Comparison of ENCODE assay signal across 9 cellular contexts in genomic region chr14:76946753-76947077, GRCh38.
DNase-seq lines count a peak whose midpoint lies in the region; ATAC-seq, FAIRE-seq and TF ChIP-seq lines count a peak whose summit lies in the region.
"Had no signal": no experiment of that assay in that cellular context is flagged by ENCODE, and none has a peak within 500 bp of the region (broad histone marks: within the 10 kb centered on the region; RNA-seq: fewer than 3 reads in every experiment).

No MANE protein-coding gene starts in this region.

- FAIRE-seq in small intestine (lab: Jason Lieb, UNC): no peak

- H3K79me2 ChIP-seq in hepatocyte: no peaks in the 10 kb centered on the region

- H4K20me1 ChIP-seq in hepatocyte (ENCODE audit: insufficient read depth, poor library complexity, severe bottlenecking): no peaks in the 10 kb centered on the region

- peak overlapping the region; percentile 17 for H3K9ac ChIP-seq in SK-N-MC (ENCODE audit: insufficient read length)
- peak overlapping the region in 3 of 5 donors; percentile 50 to 64 (median 56) for H3K9ac ChIP-seq in subcutaneous abdominal adipose tissue (ENCODE audit: low read length in 5 of 5)

- DNase-seq in DMS53 (lab: John Stamatoyannopoulos, UW) (peak; percentile 51), DMS53 treated with DMSO at 0.1 percent for 48 hours (lab: John Stamatoyannopoulos, UW; ENCODE audit: unreplicated experiment) (no peak), SK-N-MC (ENCODE audit: low read depth, low spot score) (no peak), hepatocyte (ENCODE audit: low spot score) (no peak), small intestine (no peak), NCI-H1105 treated with DMSO at 0.1 percent for 48 hours (lab: John Stamatoyannopoulos, UW) (no peak)

- H3K9me2 ChIP-seq in hepatocyte (replicated peaks; ENCODE audit: insufficient read depth): no peaks in the 10 kb centered on the region

- WGBS in hepatocyte (ENCODE audit: low lambda C conversion rate, missing lambda C conversion rate): 78% methylated on average over 6 of the region's 6 CpGs
- 66 to 77% (median 73%) methylated on average over 6 of the region's 6 CpGs for WGBS in small intestine, 3 donors

- H3K4me1 ChIP-seq in hepatocyte (ENCODE audit: insufficient read depth): peaks cover 48% of the 10 kb centered on the region
- H3K4me1 ChIP-seq in subcutaneous abdominal adipose tissue (ENCODE audit: control insufficient read depth in 5 of 5, insufficient read depth in 5 of 5, low read length in 5 of 5): peaks cover 18 to 43% (median 41%) of the 10 kb centered on the region in 5 donors
- peaks cover 4% of the 10 kb centered on the region in 2 donors for H3K4me1 ChIP-seq in small intestine (ENCODE audit: control insufficient read depth in 2 of 2, insufficient read depth in 1 of 2, low read depth in 1 of 2, low read length in 1 of 2)

- H3K4me2 ChIP-seq in hepatocyte: peak overlapping the region; percentile 62

- H3K27me3 ChIP-seq in hepatocyte (no peaks in the 10 kb centered on the region), subcutaneous abdominal adipose tissue (ENCODE audit: control insufficient read depth in 5 of 5, insufficient read depth in 4 of 5, low read length in 5 of 5) (no peaks in the 10 kb centered on the region), small intestine (ENCODE audit: control insufficient read depth in 2 of 2, insufficient read depth in 2 of 2, low read length in 2 of 2) (no peaks in the 10 kb centered on the region)

- H3K9me3 ChIP-seq in SK-N-MC (ENCODE audit: low read depth, low read length) (no peaks in the 10 kb centered on the region), hepatocyte (ENCODE audit: low read depth) (no peaks in the 10 kb centered on the region), subcutaneous abdominal adipose tissue (ENCODE audit: control insufficient read depth in 5 of 5, low read length in 5 of 5) (no peaks in the 10 kb centered on the region), small intestine (ENCODE audit: control insufficient read depth, low read depth) (no peaks in the 10 kb centered on the region)

- H3K36me3 ChIP-seq in SK-N-MC (ENCODE audit: insufficient read depth, low read length) (no peaks in the 10 kb centered on the region), hepatocyte (replicated peaks; ENCODE audit: insufficient read depth, low read depth) (no peaks in the 10 kb centered on the region), subcutaneous abdominal adipose tissue (ENCODE audit: control insufficient read depth in 5 of 5, insufficient read depth in 5 of 5, low read length in 5 of 5) (no peaks in the 10 kb centered on the region), small intestine (ENCODE audit: control insufficient read depth in 2 of 2, insufficient read depth in 2 of 2, low read length in 2 of 2) (no peaks in the 10 kb centered on the region)

- H3K4me3 ChIP-seq in SK-N-MC (peak overlapping the region; percentile 71), hepatocyte (no peak overlapping the region), subcutaneous abdominal adipose tissue (ENCODE audit: low read depth in 1 of 5, low read length in 5 of 5) (peak overlapping the region in 2 of 5 donors; percentile 4 to 22), small intestine (ENCODE audit: low read depth in 1 of 2, low read length in 2 of 2) (no peak overlapping the region)

- ATAC-seq in GM21390 (IDR thresholded peaks at IDR 0.05; ENCODE audit: unreplicated experiment): no peak

- TF ChIP-seq CTCF in hepatocyte (IDR thresholded peaks at IDR 0.05; ENCODE audit: poor library complexity): no peak

- H3K27ac ChIP-seq in SK-N-MC (peak overlapping the region; percentile 85), hepatocyte (peak overlapping the region; percentile 93), subcutaneous abdominal adipose tissue (ENCODE audit: low read depth, low read length) (peak overlapping the region; percentile 88), small intestine (ENCODE audit: low read depth in 1 of 2, low read length in 1 of 2) (peak overlapping the region in 1 of 2 donors; percentile 79)
- H3K27ac ChIP-seq: 22Rv1 had no signal

- peak overlapping the region; percentile 54 for H2AFZ ChIP-seq in hepatocyte
